In genomic region chr2:217901400-217901799, GRCh38 we compare ENCODE assay signal across 16 cellular contexts.
DNase-seq lines count a peak whose midpoint lies in the region; ATAC-seq and TF ChIP-seq lines count a peak whose summit lies in the region.
"Had no signal": no experiment of that assay in that cellular context is flagged by ENCODE, and none has a peak within 500 bp of the region (broad histone marks: within the 10 kb centered on the region; RNA-seq: fewer than 3 reads in every experiment).

No MANE protein-coding gene starts in this region.

- TF ChIP-seq CTCF in CD14-positive monocyte (IDR thresholded peaks at IDR 0.05) (no peak), colonic mucosa (IDR thresholded peaks at IDR 0.05) (no peak), OCI-LY7 (conservative IDR thresholded peaks at IDR 0.05; ENCODE audit: low read length) (no peak), GM13977 (IDR thresholded peaks at IDR 0.05; ENCODE audit: extremely low read depth, insufficient read depth, missing control alignments) (no peak)

- H3K27ac Mint-ChIP-seq in CD14-positive monocyte, result peak overlapping the region in 6 of 7 donors; percentile 17 to 95 (median 90)
- H3K27ac Mint-ChIP-seq: activated naive CD8-positive, alpha-beta T cell treated with anti-CD3 and anti-CD28 coated beads, Interleukin-2, amount 50 U/mL, for 24 hours; T-helper 1 cell treated with Interleukin-12 subunit alpha and Interleukin-12 subunit beta and Interleukin-4 antibody, amounts not matched to agents 30 μg/mL and 1 μg/mL, for 36 hours had no signal

- H3K36me3 ChIP-seq in colonic mucosa (no peaks in the 10 kb centered on the region), muscle layer of duodenum (ENCODE audit: control insufficient read depth in 1 of 2, insufficient read depth in 2 of 2, low read length in 2 of 2) (peaks cover 20 to 28% of the 10 kb centered on the region in 2 donors), OCI-LY7 (ENCODE audit: insufficient read depth, low read length) (no peaks in the 10 kb centered on the region)

- peaks cover 0 to 13% (median 10%) of the 10 kb centered on the region in 3 donors for H3K27me3 Mint-ChIP-seq in CD14-positive monocyte (ENCODE audit: low read depth in 3 of 3)

- no peak overlapping the region for H3K9ac ChIP-seq in colonic mucosa (ENCODE audit: low read depth in 2 of 2, low read length in 2 of 2)

- no peak for ATAC-seq in HG03354 (IDR thresholded peaks at IDR 0.05; ENCODE audit: poor library complexity, severe bottlenecking, unreplicated experiment)
- ATAC-seq: activated naive CD8-positive, alpha-beta T cell treated with anti-CD3 and anti-CD28 coated beads, Interleukin-2, amount 50 U/mL, for 24 hours; stimulated activated naive CD8-positive, alpha-beta T cell treated with anti-CD3 and anti-CD28 coated beads, Interleukin-15, Interleukin-2, amounts not matched to agents 100 U/mL and 50 U/mL, for 24 hours had no signal

- H2AFZ ChIP-seq in OCI-LY7 (ENCODE audit: low read length), result no peak overlapping the region

- peaks cover 32 to 39% of the 10 kb centered on the region in 2 donors for H3K36me3 Mint-ChIP-seq in CD14-positive monocyte

- H3K4me3 Mint-ChIP-seq in CD14-positive monocyte, result no peak overlapping the region
- H3K4me3 Mint-ChIP-seq: activated naive CD8-positive, alpha-beta T cell treated with anti-CD3 and anti-CD28 coated beads, Interleukin-2, amount 50 U/mL, for 24 hours; T-helper 1 cell treated with Interleukin-12 subunit alpha and Interleukin-12 subunit beta and Interleukin-4 antibody, amounts not matched to agents 30 μg/mL and 1 μg/mL, for 36 hours had no signal

- H3K4me3 ChIP-seq in colonic mucosa (no peak overlapping the region), muscle layer of duodenum (ENCODE audit: low read depth in 1 of 2, low read length in 2 of 2) (no peak overlapping the region), OCI-LY7 (ENCODE audit: low read depth, low read length, poor library complexity, severe bottlenecking) (no peak overlapping the region)

- CTCF ChIA-PET in OCI-LY7 (lab: Charles Lee; ENCODE audit: unreplicated experiment), result interaction anchor here (0.6 kb wide), 1 partner anchor 147 kb away, joined by 3 read pairs; no protein-coding TSS in a partner anchor

- no peaks in the 10 kb centered on the region for H4K20me1 ChIP-seq in OCI-LY7 (ENCODE audit: insufficient read depth, low read length)

- peaks cover 60% of the 10 kb centered on the region for H3K4me1 Mint-ChIP-seq in CD14-positive monocyte

- DNase-seq in CD14-positive monocyte (ENCODE audit: low spot score), result no peak
- no peak for DNase-seq in colonic mucosa
- DNase-seq in substantia nigra (lab: John Stamatoyannopoulos, UW), result no peak
- no peak for DNase-seq in OCI-LY7 (ENCODE audit: low spot score)
- DNase-seq in activated gamma-delta T cell (lab: John Stamatoyannopoulos, UW), result no peak
- DNase-seq in GM13977 (ENCODE audit: low spot score), result no peak
- DNase-seq: activated CD4-positive, alpha-beta T cell treated with anti-CD3 and anti-CD28 coated beads for 48 hours; activated naive CD8-positive, alpha-beta T cell treated with anti-CD3 and anti-CD28 coated beads, Interleukin-2, amount 50 U/mL, for 24 hours; cortex of kidney; NCI-H146; NCI-H69; stimulated activated naive CD8-positive, alpha-beta T cell treated with anti-CD3 and anti-CD28 coated beads, Interleukin-15, Interleukin-2, amounts not matched to agents 100 U/mL and 50 U/mL, for 24 hours had no signal

- H3K9me3 ChIP-seq in colonic mucosa, result no peaks in the 10 kb centered on the region
- H3K9me3 ChIP-seq in muscle layer of duodenum (ENCODE audit: control insufficient read depth in 1 of 2, low read length in 2 of 2), result no peaks in the 10 kb centered on the region
- no peaks in the 10 kb centered on the region for H3K9me3 ChIP-seq in OCI-LY7 (ENCODE audit: low read length)

- H3K4me1 ChIP-seq in colonic mucosa, result no peaks in the 10 kb centered on the region
- H3K4me1 ChIP-seq in muscle layer of duodenum (ENCODE audit: control insufficient read depth in 1 of 2, insufficient read depth in 2 of 2, low read length in 2 of 2), result peaks cover 57 to 92% of the 10 kb centered on the region in 2 donors
- H3K4me1 ChIP-seq in OCI-LY7 (ENCODE audit: insufficient read depth, low read length, poor library complexity, severe bottlenecking), result no peaks in the 10 kb centered on the region

- H3K27me3 ChIP-seq in colonic mucosa (no peaks in the 10 kb centered on the region), muscle layer of duodenum (ENCODE audit: low read depth, low read length) (no peaks in the 10 kb centered on the region)

- no peak overlapping the region for H3K4me2 ChIP-seq in OCI-LY7 (ENCODE audit: low read length)

- in situ Hi-C loops in GM13977 (cut with MboI; ENCODE audit: low pct_unique_long_range_greater_than_20kb, low sequenced_read_pairs, unreplicated experiment), result no loop called here

- no peaks in the 10 kb centered on the region for H3K9me2 ChIP-seq in OCI-LY7 (ENCODE audit: insufficient read depth, low read length)

- intact Hi-C loops in CD14-positive monocyte (cut with micrococcal nuclease), result loop anchor here in 1 of 2 donors (5.0 kb wide), 1 partner anchor 36 kb away; no protein-coding TSS in a partner anchor
- intact Hi-C loops in colonic mucosa (cut with DNase I), result no loop called here
- intact Hi-C loops in OCI-LY7 (cut with micrococcal nuclease; ENCODE audit: unreplicated experiment), result no loop called here

- no peaks in the 10 kb centered on the region for H3K79me2 ChIP-seq in OCI-LY7 (ENCODE audit: insufficient read depth, low read depth, low read length)

- no TSS peak for BruUV-seq in OCI-LY7 (replicated peaks; lab: Mats Ljungman, UMichigan)

- POLR2A ChIA-PET in OCI-LY7 (lab: Charles Lee), result no interaction called here

- peaks cover 0 to 3% (median 0%) of the 10 kb centered on the region in 7 donors for H3K9me3 Mint-ChIP-seq in CD14-positive monocyte
- H3K9me3 Mint-ChIP-seq: activated naive CD8-positive, alpha-beta T cell treated with anti-CD3 and anti-CD28 coated beads, Interleukin-2, amount 50 U/mL, for 24 hours; T-helper 1 cell treated with Interleukin-12 subunit alpha and Interleukin-12 subunit beta and Interleukin-4 antibody, amounts not matched to agents 30 μg/mL and 1 μg/mL, for 36 hours had no signal

- H3K27ac ChIP-seq in colonic mucosa, result peak overlapping the region; percentile 76
- peak overlapping the region; percentile 94 for H3K27ac ChIP-seq in muscle layer of duodenum (ENCODE audit: low read length)
- peak overlapping the region; percentile 67 for H3K27ac ChIP-seq in substantia nigra (ENCODE audit: low read depth, low read length, poor library complexity, severe bottlenecking)
- H3K27ac ChIP-seq in OCI-LY7 (ENCODE audit: low read depth, low read length, poor library complexity, severe bottlenecking), result no peak overlapping the region
- H3K27ac ChIP-seq: HL-60 had no signal
